8 cellular contexts compared by ENCODE assay signal in genomic region chr4:4762909-4763814, GRCh38.
A peak's percentile ranks its signal among the peaks of the same experiment; 100 is the strongest.
DNase-seq lines count a peak whose midpoint lies in the region; ATAC-seq and TF ChIP-seq lines count a peak whose summit lies in the region.

No MANE protein-coding gene starts in this region.

- H3K4me3 ChIP-seq in CD8-positive, alpha-beta T cell (ENCODE audit: low read depth, low read length) = no peak overlapping the region

- DNase-seq in CD8-positive, alpha-beta T cell = no peak
- DNase-seq in WTC11 (ENCODE audit: low spot score) (peak; percentile 38), islet precursor cell (peak; percentile 97), middle frontal gyrus (ENCODE audit: extremely low spot score, low spot score) (no peak), T-helper 9 cell (no peak), NCI-H2029 treated with DMSO at 0.1 percent for 48 hours (lab: John Stamatoyannopoulos, UW) (no peak)

- H3K27me3 Mint-ChIP-seq in CD8-positive, alpha-beta T cell (ENCODE audit: low read depth) = peaks cover 7% of the 10 kb centered on the region
- peaks cover 23% of the 10 kb centered on the region for H3K27me3 Mint-ChIP-seq in WTC11 (ENCODE audit: low read depth)

- no peaks in the 10 kb centered on the region for H3K9me3 ChIP-seq in CD8-positive, alpha-beta T cell (ENCODE audit: low read length)

- H3K27me3 ChIP-seq in CD8-positive, alpha-beta T cell (ENCODE audit: insufficient read depth, low read length) = no peaks in the 10 kb centered on the region

- peak; percentile 29 for ATAC-seq in CD8-positive, alpha-beta T cell
- ATAC-seq in GM19328 (IDR thresholded peaks at IDR 0.05; ENCODE audit: unreplicated experiment) = peak; percentile 88
- ATAC-seq in HG03135 (IDR thresholded peaks at IDR 0.05; ENCODE audit: unreplicated experiment) = peak; percentile 91
- peak; percentile 37 for ATAC-seq in WTC11

- no peaks in the 10 kb centered on the region for H3K9me3 Mint-ChIP-seq in CD8-positive, alpha-beta T cell
- H3K9me3 Mint-ChIP-seq in WTC11 = no peaks in the 10 kb centered on the region

- CTCF ChIA-PET in CD8-positive, alpha-beta T cell (lab: Charles Lee) = no interaction called here
- CTCF ChIA-PET in WTC11 (lab: Charles Lee) = interaction anchor here (1.2 to 3.7 kb wide), 5 partner anchors 12 to 244 kb away, joined by 3 to 23 read pairs (median 19); no protein-coding TSS in a partner anchor

- peaks cover 4% of the 10 kb centered on the region for H3K36me3 Mint-ChIP-seq in CD8-positive, alpha-beta T cell
- H3K36me3 Mint-ChIP-seq in WTC11 = no peaks in the 10 kb centered on the region

- peaks cover 14% of the 10 kb centered on the region for H3K4me1 Mint-ChIP-seq in CD8-positive, alpha-beta T cell (ENCODE audit: low read depth)
- peaks cover 61% of the 10 kb centered on the region for H3K4me1 Mint-ChIP-seq in WTC11

- H3K4me3 Mint-ChIP-seq in CD8-positive, alpha-beta T cell = no peak overlapping the region
- H3K4me3 Mint-ChIP-seq in WTC11 = peak overlapping the region; percentile 50

- peaks cover 8% of the 10 kb centered on the region for H3K4me1 ChIP-seq in CD8-positive, alpha-beta T cell (ENCODE audit: insufficient read depth, low read length)

- H3K27ac Mint-ChIP-seq in CD8-positive, alpha-beta T cell = no peak overlapping the region
- 0 out of 2 replicates have a peak overlapping the region, but pooled peaks have one; percentile 40 for H3K27ac Mint-ChIP-seq in WTC11

- H3K36me3 ChIP-seq in CD8-positive, alpha-beta T cell (ENCODE audit: insufficient read depth, low read length) = no peaks in the 10 kb centered on the region

- no peak for TF ChIP-seq CTCF in CD8-positive, alpha-beta T cell (IDR thresholded peaks at IDR 0.05)
- TF ChIP-seq CTCF in WTC11 (IDR thresholded peaks at IDR 0.05) = no peak

- H3K27ac ChIP-seq in CD8-positive, alpha-beta T cell (ENCODE audit: low read depth, low read length) = no peak overlapping the region

- POLR2A ChIA-PET in CD8-positive, alpha-beta T cell (lab: Charles Lee) = no interaction called here
- POLR2A ChIA-PET in WTC11 (lab: Charles Lee) = no interaction called here

- intact Hi-C loops in CD8-positive, alpha-beta T cell (cut with DNase I, micrococcal nuclease) = no loop called here

TF ChIP-seq in WTC11, 78 proteins besides CTCF, POLR2A, EP300 and RAD21 (continues in another document):
- TF ChIP-seq MLX (CRISPR knock-in tag; IDR thresholded peaks at IDR 0.05) (no peak), ZBTB43 (CRISPR knock-in tag; IDR thresholded peaks at IDR 0.05) (no peak), IRF1 (CRISPR knock-in tag; IDR thresholded peaks at IDR 0.05) (no peak), IRF2 (CRISPR knock-in tag; IDR thresholded peaks at IDR 0.05; ENCODE audit: borderline replicate concordance, low read depth) (no peak), ZNF396 (CRISPR knock-in tag; IDR thresholded peaks at IDR 0.05; ENCODE audit: borderline replicate concordance) (no peak), RORB (CRISPR knock-in tag; IDR thresholded peaks at IDR 0.05) (no peak), MAX (CRISPR knock-in tag; IDR thresholded peaks at IDR 0.05) (peak; percentile 59; the same call in 1 of the 2 replicates), E2F5 (CRISPR knock-in tag; IDR thresholded peaks at IDR 0.05) (no peak), E2F1 (CRISPR knock-in tag; IDR thresholded peaks at IDR 0.05) (no peak), NFE2L1 (CRISPR knock-in tag; IDR thresholded peaks at IDR 0.05) (0 out of 2 replicates have a peak, but pooled peaks have one; percentile 48), ZNF532 (CRISPR knock-in tag; IDR thresholded peaks at IDR 0.05; ENCODE audit: borderline replicate concordance) (no peak), FOXK1 (CRISPR knock-in tag; IDR thresholded peaks at IDR 0.05) (no peak)

Comparison
In these comparisons a context has a peak if more than half of its experiments do, and no peak if none do; other contexts are left out.
1. ATAC-seq: peak in every context shown above with its lines; median percentile 91 in HG03135; 88 in GM19328; 37 in WTC11; 29 in CD8-positive, alpha-beta T cell.
2. DNase-seq: peak in WTC11 (single experiment) and islet precursor cell (single experiment); none in CD8-positive, alpha-beta T cell (0 of 7), middle frontal gyrus (single experiment), T-helper 9 cell (single experiment) and NCI-H2029 treated with DMSO at 0.1 percent for 48 hours (single experiment).